1 cellular context compared by ENCODE assay signal in the genomic region with DNA sequence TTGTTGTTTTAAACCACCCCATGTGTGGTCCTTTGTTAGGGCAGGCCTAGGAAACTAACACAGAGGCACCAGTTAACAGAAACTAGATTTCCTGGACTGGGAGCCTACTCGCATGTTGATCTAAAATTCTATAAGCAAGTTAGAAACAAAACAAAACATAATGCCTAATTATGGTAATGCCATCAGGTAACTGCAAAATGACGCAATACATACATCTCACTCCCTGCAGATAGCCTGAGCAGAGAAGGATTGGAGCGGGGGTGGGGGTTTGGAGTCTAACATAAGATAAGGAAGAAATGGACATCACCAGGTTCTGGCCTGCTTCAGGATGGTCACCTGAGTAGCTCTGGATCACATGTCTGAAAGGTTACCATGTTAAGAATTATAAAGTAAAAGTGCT.
TF ChIP-seq lines count a peak whose summit lies in the region.

No MANE protein-coding gene starts in this region.

TF ChIP-seq in GM23338, 12 proteins besides CTCF, POLR2A, EP300 and RAD21 (continued from another document):
- no peak for TF ChIP-seq NANOG (IDR thresholded peaks at IDR 0.05; ENCODE audit: borderline replicate concordance)
